In genomic region chr3:32048487-32049174, GRCh38 we compare ENCODE assay signal across 1 cellular context.
TF ChIP-seq lines count a peak whose summit lies in the region.

No MANE protein-coding gene starts in this region.

TF ChIP-seq in K562, 482 proteins besides CTCF, POLR2A, EP300 and RAD21 (continued from another document):
- TF ChIP-seq, protein P1, sequence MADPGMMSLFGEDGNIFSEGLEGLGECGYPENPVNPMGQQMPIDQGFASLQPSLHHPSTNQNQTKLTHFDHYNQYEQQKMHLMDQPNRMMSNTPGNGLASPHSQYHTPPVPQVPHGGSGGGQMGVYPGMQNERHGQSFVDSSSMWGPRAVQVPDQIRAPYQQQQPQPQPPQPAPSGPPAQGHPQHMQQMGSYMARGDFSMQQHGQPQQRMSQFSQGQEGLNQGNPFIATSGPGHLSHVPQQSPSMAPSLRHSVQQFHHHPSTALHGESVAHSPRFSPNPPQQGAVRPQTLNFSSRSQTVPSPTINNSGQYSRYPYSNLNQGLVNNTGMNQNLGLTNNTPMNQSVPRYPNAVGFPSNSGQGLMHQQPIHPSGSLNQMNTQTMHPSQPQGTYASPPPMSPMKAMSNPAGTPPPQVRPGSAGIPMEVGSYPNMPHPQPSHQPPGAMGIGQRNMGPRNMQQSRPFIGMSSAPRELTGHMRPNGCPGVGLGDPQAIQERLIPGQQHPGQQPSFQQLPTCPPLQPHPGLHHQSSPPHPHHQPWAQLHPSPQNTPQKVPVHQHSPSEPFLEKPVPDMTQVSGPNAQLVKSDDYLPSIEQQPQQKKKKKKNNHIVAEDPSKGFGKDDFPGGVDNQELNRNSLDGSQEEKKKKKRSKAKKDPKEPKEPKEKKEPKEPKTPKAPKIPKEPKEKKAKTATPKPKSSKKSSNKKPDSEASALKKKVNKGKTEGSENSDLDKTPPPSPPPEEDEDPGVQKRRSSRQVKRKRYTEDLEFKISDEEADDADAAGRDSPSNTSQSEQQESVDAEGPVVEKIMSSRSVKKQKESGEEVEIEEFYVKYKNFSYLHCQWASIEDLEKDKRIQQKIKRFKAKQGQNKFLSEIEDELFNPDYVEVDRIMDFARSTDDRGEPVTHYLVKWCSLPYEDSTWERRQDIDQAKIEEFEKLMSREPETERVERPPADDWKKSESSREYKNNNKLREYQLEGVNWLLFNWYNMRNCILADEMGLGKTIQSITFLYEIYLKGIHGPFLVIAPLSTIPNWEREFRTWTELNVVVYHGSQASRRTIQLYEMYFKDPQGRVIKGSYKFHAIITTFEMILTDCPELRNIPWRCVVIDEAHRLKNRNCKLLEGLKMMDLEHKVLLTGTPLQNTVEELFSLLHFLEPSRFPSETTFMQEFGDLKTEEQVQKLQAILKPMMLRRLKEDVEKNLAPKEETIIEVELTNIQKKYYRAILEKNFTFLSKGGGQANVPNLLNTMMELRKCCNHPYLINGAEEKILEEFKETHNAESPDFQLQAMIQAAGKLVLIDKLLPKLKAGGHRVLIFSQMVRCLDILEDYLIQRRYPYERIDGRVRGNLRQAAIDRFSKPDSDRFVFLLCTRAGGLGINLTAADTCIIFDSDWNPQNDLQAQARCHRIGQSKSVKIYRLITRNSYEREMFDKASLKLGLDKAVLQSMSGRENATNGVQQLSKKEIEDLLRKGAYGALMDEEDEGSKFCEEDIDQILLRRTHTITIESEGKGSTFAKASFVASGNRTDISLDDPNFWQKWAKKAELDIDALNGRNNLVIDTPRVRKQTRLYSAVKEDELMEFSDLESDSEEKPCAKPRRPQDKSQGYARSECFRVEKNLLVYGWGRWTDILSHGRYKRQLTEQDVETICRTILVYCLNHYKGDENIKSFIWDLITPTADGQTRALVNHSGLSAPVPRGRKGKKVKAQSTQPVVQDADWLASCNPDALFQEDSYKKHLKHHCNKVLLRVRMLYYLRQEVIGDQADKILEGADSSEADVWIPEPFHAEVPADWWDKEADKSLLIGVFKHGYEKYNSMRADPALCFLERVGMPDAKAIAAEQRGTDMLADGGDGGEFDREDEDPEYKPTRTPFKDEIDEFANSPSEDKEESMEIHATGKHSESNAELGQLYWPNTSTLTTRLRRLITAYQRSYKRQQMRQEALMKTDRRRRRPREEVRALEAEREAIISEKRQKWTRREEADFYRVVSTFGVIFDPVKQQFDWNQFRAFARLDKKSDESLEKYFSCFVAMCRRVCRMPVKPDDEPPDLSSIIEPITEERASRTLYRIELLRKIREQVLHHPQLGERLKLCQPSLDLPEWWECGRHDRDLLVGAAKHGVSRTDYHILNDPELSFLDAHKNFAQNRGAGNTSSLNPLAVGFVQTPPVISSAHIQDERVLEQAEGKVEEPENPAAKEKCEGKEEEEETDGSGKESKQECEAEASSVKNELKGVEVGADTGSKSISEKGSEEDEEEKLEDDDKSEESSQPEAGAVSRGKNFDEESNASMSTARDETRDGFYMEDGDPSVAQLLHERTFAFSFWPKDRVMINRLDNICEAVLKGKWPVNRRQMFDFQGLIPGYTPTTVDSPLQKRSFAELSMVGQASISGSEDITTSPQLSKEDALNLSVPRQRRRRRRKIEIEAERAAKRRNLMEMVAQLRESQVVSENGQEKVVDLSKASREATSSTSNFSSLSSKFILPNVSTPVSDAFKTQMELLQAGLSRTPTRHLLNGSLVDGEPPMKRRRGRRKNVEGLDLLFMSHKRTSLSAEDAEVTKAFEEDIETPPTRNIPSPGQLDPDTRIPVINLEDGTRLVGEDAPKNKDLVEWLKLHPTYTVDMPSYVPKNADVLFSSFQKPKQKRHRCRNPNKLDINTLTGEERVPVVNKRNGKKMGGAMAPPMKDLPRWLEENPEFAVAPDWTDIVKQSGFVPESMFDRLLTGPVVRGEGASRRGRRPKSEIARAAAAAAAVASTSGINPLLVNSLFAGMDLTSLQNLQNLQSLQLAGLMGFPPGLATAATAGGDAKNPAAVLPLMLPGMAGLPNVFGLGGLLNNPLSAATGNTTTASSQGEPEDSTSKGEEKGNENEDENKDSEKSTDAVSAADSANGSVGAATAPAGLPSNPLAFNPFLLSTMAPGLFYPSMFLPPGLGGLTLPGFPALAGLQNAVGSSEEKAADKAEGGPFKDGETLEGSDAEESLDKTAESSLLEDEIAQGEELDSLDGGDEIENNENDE (IDR thresholded peaks at IDR 0.05; ENCODE audit: low read depth, low read length): no peak
- TF ChIP-seq ZFPM2 (CRISPR knock-in tag; IDR thresholded peaks at IDR 0.05) (0 out of 2 replicates have a peak, but pooled peaks have one; percentile 78), KAT7 (CRISPR knock-in tag; IDR thresholded peaks at IDR 0.05; ENCODE audit: borderline replicate concordance) (no peak), FOXJ3 (CRISPR knock-in tag; IDR thresholded peaks at IDR 0.05) (no peak), FOXM1 (IDR thresholded peaks at IDR 0.05; ENCODE audit: low read depth) (no peak), FOXM1 (CRISPR knock-in tag; IDR thresholded peaks at IDR 0.05; ENCODE audit: low read depth) (no peak), TEAD2 (tag; IDR thresholded peaks at IDR 0.05) (peak; percentile 85), MEIS2 (IDR thresholded peaks at IDR 0.05; ENCODE audit: partially characterized antibody) (peak; percentile 54), SRSF9 (IDR thresholded peaks at IDR 0.05; ENCODE audit: borderline replicate concordance, low read depth, low read length) (no peak), HIVEP1 (CRISPR knock-in tag; IDR thresholded peaks at IDR 0.05) (peak; percentile 89), SNRNP70 (optimal IDR thresholded peaks at IDR 0.05; ENCODE audit: low read depth, low read length) (no peak), PTRF (tag; IDR thresholded peaks at IDR 0.05) (peak; percentile 90), ZBTB12 (CRISPR knock-in tag; IDR thresholded peaks at IDR 0.05) (peak; percentile 75), E2F3 (CRISPR knock-in tag; IDR thresholded peaks at IDR 0.05) (peak; percentile 87; the same call in 1 of the 2 replicates), XRCC4 (IDR thresholded peaks at IDR 0.05; ENCODE audit: extremely low read depth, insufficient read depth, insufficient read length) (no peak), ZNF639 (CRISPR knock-in tag; conservative IDR thresholded peaks at IDR 0.05 in 1 of 2, IDR thresholded peaks at IDR 0.05 in 1 of 2) (peak in 1 of 2 experiments; percentile 89; a peak in 2 of 4 replicates), PTTG1 (tag; IDR thresholded peaks at IDR 0.05; ENCODE audit: low read depth) (peak; percentile 97), ZNF507 (tag; conservative IDR thresholded peaks at IDR 0.05) (peak; percentile 59), BRF1 (IDR thresholded peaks at IDR 0.05; ENCODE audit: borderline replicate concordance, extremely low read depth, insufficient read length) (no peak), ZNF354B (CRISPR knock-in tag; IDR thresholded peaks at IDR 0.05) (peak; percentile 84), TAF7 (tag; IDR thresholded peaks at IDR 0.05) (peak; percentile 87), STAT5A (IDR thresholded peaks at IDR 0.05; ENCODE audit: borderline replicate concordance, low read length) (peak; percentile 91; the same call in 1 of the 2 replicates), ZNF212 (CRISPR knock-in tag; IDR thresholded peaks at IDR 0.05) (peak; percentile 88; the same call in 1 of the 2 replicates), BACH1 (tag; IDR thresholded peaks at IDR 0.05) (peak; percentile 92), RREB1 (CRISPR knock-in tag; IDR thresholded peaks at IDR 0.05) (peak; percentile 96), ESRRA (IDR thresholded peaks at IDR 0.05; ENCODE audit: borderline replicate concordance, low read depth) (peak; percentile 44; the same call in 1 of the 2 replicates), NR2C2 (CRISPR knock-in tag; IDR thresholded peaks at IDR 0.05) (no peak), NR2C2 (tag; IDR thresholded peaks at IDR 0.05) (peak; percentile 63), ARHGAP35 (IDR thresholded peaks at IDR 0.05; ENCODE audit: partially characterized antibody) (no peak)
- TF ChIP-seq, protein P2, sequence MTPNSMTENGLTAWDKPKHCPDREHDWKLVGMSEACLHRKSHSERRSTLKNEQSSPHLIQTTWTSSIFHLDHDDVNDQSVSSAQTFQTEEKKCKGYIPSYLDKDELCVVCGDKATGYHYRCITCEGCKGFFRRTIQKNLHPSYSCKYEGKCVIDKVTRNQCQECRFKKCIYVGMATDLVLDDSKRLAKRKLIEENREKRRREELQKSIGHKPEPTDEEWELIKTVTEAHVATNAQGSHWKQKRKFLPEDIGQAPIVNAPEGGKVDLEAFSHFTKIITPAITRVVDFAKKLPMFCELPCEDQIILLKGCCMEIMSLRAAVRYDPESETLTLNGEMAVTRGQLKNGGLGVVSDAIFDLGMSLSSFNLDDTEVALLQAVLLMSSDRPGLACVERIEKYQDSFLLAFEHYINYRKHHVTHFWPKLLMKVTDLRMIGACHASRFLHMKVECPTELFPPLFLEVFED (CRISPR knock-in tag; conservative IDR thresholded peaks at IDR 0.05): peak; percentile 98
- TF ChIP-seq, protein P3, sequence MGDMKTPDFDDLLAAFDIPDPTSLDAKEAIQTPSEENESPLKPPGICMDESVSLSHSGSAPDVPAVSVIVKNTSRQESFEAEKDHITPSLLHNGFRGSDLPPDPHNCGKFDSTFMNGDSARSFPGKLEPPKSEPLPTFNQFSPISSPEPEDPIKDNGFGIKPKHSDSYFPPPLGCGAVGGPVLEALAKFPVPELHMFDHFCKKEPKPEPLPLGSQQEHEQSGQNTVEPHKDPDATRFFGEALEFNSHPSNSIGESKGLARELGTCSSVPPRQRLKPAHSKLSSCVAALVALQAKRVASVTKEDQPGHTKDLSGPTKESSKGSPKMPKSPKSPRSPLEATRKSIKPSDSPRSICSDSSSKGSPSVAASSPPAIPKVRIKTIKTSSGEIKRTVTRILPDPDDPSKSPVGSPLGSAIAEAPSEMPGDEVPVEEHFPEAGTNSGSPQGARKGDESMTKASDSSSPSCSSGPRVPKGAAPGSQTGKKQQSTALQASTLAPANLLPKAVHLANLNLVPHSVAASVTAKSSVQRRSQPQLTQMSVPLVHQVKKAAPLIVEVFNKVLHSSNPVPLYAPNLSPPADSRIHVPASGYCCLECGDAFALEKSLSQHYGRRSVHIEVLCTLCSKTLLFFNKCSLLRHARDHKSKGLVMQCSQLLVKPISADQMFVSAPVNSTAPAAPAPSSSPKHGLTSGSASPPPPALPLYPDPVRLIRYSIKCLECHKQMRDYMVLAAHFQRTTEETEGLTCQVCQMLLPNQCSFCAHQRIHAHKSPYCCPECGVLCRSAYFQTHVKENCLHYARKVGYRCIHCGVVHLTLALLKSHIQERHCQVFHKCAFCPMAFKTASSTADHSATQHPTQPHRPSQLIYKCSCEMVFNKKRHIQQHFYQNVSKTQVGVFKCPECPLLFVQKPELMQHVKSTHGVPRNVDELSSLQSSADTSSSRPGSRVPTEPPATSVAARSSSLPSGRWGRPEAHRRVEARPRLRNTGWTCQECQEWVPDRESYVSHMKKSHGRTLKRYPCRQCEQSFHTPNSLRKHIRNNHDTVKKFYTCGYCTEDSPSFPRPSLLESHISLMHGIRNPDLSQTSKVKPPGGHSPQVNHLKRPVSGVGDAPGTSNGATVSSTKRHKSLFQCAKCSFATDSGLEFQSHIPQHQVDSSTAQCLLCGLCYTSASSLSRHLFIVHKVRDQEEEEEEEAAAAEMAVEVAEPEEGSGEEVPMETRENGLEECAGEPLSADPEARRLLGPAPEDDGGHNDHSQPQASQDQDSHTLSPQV (IDR thresholded peaks at IDR 0.05): peak; percentile 84
